Comparison of ENCODE assay signal across 28 cellular contexts in the genomic region with DNA sequence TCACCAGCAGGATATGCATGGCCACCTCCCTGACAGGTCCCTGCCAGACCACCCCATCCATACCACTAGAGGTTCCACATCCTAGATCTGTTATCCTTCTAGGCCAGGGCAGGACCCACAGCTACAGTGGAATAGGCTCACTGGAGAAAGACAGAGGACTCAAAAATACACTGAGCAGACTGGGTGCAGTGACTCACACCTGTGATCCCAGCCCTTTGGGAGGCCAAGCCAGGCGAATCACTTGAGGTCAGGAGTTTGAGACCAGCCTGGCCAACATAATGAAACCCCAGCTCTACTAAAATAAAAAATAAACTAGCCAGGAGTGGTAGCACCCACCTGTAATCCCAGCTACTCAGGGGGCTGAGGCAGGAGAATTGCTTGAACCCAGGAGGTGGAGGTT. TPM values are rescaled to one million over a fixed set of nuclear protein-coding genes. Genes with fewer than 3 reads are reported as not detected.
A peak's percentile ranks its signal among the peaks of the same experiment; 100 is the strongest.
DNase-seq lines count a peak whose midpoint lies in the region; ATAC-seq and TF ChIP-seq lines count a peak whose summit lies in the region.
"Had no signal": no experiment of that assay in that cellular context is flagged by ENCODE, and none has a peak within 500 bp of the region (broad histone marks: within the 10 kb centered on the region; RNA-seq: fewer than 3 reads in every experiment).

No MANE protein-coding gene starts in this region.

- H3K27me3 ChIP-seq in AG04450 (ENCODE audit: control insufficient read depth, insufficient read depth, low read length) (no peaks in the 10 kb centered on the region), psoas muscle (ENCODE audit: insufficient read depth in 3 of 3, low read length in 2 of 3) (no peaks in the 10 kb centered on the region)

- WGBS in psoas muscle, 3 donors = 65 to 100% (median 83%) methylated on average over 1 of the region's 1 CpG

- H3K9me3 ChIP-seq in AG04450 (ENCODE audit: control insufficient read depth, insufficient read depth, low read length) (no peaks in the 10 kb centered on the region), psoas muscle (no peaks in the 10 kb centered on the region)
- H3K9me3 ChIP-seq: lower lobe of right lung, mucosa of descending colon had no signal

- H3K36me3 ChIP-seq in psoas muscle (ENCODE audit: insufficient read depth in 1 of 2, low read depth in 1 of 2) = peaks cover 6 to 27% of the 10 kb centered on the region in 2 donors

- intact Hi-C loops in psoas muscle (cut with DNase I) = no loop called here

- TF ChIP-seq CTCF in AG04450 (IDR thresholded peaks at IDR 0.05; ENCODE audit: low read depth, low read length) = no peak
- no peak for TF ChIP-seq CTCF in epithelial cell of esophagus (IDR thresholded peaks at IDR 0.05; ENCODE audit: insufficient read depth, low read depth, low read length, missing control alignments)
- no peak for TF ChIP-seq CTCF in psoas muscle (IDR thresholded peaks at IDR 0.05)

- H3K4me3 ChIP-seq in AG04450 (ENCODE audit: low read depth, low read length) (no peak overlapping the region), epithelial cell of esophagus (ENCODE audit: low read length) (no peak overlapping the region), psoas muscle (no peak overlapping the region)
- H3K4me3 ChIP-seq: K562, lower lobe of right lung, mucosa of descending colon had no signal

- POLR2A ChIA-PET in AG04450 (lab: Yijun Ruan, JAX) = no interaction called here

- DNase-seq in AG04450 (ENCODE audit: low read depth, low spot score) (no peak), HT1080 (ENCODE audit: low read depth) (peak; percentile 33), epithelial cell of esophagus (ENCODE audit: low read depth) (peak; percentile 12), psoas muscle (no peak), NCI-H2029 (lab: John Stamatoyannopoulos, UW) (no peak), DMS114 treated with DMSO at 0.1 percent for 48 hours (lab: John Stamatoyannopoulos, UW; ENCODE audit: unreplicated experiment) (no peak), hippocampal formation (lab: John Stamatoyannopoulos, UW) (no peak), KBM-7 (no peak)
- DNase-seq: ACHN; activated CD4-positive, alpha-beta memory T cell treated with anti-CD3 and anti-CD28 coated beads, Interleukin-2, amount 10 ng/mL, durations not matched to agents 7 days and 5 days; activated CD4-positive, alpha-beta T cell treated with anti-CD3 and anti-CD28 coated beads for 1 hour; activated CD8-positive, alpha-beta memory T cell treated with anti-CD3 and anti-CD28 coated beads, Interleukin-2, amount 50 U/mL, for 48 hours; central memory CD4-positive, alpha-beta T cell; DMS153; GDM1; H7; head of caudate nucleus; lower lobe of right lung; mucosa of descending colon; NCI-H1417; NCI-H2081 treated with DMSO at 0.1 percent for 48 hours; NCI-H774; RPMI8226; stimulated activated CD4-positive, alpha-beta T cell treated with anti-CD3 and anti-CD28 coated beads, Interleukin-4, amount 100 ng/mL, for 4 hours; stimulated activated naive B cell treated with anti-CD40 and anti-IgM and Interleukin-4, amounts not matched to agents 10 μg/mL and 1 μg/mL and 100 μg/mL, for 72 hours had no signal

- peaks cover 51% of the 10 kb centered on the region for H3K4me1 ChIP-seq in psoas muscle

- ATAC-seq in psoas muscle = peak in 2 of 4 donors; percentile 20 to 28
- ATAC-seq: activated T-helper 17 cell treated with anti-CD3 and anti-CD28 coated beads, Interleukin-2, amount 50 U/mL, for 72 hours; K562; mucosa of descending colon; sciatic nerve; stimulated activated naive B cell treated with anti-CD40 and anti-IgM and Interleukin-4, amounts not matched to agents 10 μg/mL and 1 μg/mL and 100 μg/mL, for 72 hours had no signal

- H3K27ac ChIP-seq in AG04450 (ENCODE audit: low read depth, low read length) (peak overlapping the region; percentile 39), psoas muscle (peak overlapping the region; percentile 30)
- H3K27ac ChIP-seq: lower lobe of right lung had no signal

- in situ Hi-C loops in KBM-7 (cut with MboI; ENCODE audit: low pct_unique_long_range_greater_than_20kb, low sequenced_read_pairs) = no loop called here

- CTCF ChIA-PET in AG04450 (lab: Charles Lee) = interaction anchor here (1.8 kb wide), 1 partner anchor 67 kb away, joined by 7 read pairs; no protein-coding TSS in a partner anchor

RNA-seq across cellular contexts. Expression of a gene that starts 56.5 kb away (rescaled TPM):
- polyA plus RNA-seq in AG04450 (2011; rRNA removed) = 12.8 and 14.5 TPM in 2 replicates
- 14.4 and 14.7 TPM in 2 replicates for polyA minus RNA-seq in AG04450 (2011; rRNA and poly(A)+ RNA removed)
- 5.4 and 9.2 TPM in 2 replicates for total RNA-seq in HT1080 (2014; rRNA removed; shearing (Covaris generic))
- polyA plus RNA-seq in HT1080 (2015; cell fraction: cytosol; rRNA removed) = 14.4 and 14.5 TPM in 2 replicates
- 29.7 and 38.9 TPM in 2 replicates for polyA plus RNA-seq in HT1080 (2015; cell fraction: nucleus; rRNA removed)
- 10 to 100 TPM; 44.4 to 81.0 (median 56.8) TPM for total RNA-seq in psoas muscle
- polyA plus RNA-seq in psoas muscle = 10 to 100 TPM; 59.4 to 73.6 (median 70.7) TPM

RNA-seq across cellular contexts. Expression of a gene that starts 58.7 kb away (rescaled TPM):
- polyA plus RNA-seq in AG04450 (2011; rRNA removed) (17.4 and 19.3 TPM in 2 replicates), psoas muscle (10 to 100 TPM; 37.1 to 53.9 (median 45.7) TPM)
- polyA minus RNA-seq in AG04450 (2011; rRNA and poly(A)+ RNA removed) = 81.7 and 106 TPM in 2 replicates
- 17.2 and 18.6 TPM in 2 replicates for total RNA-seq in HT1080 (2014; rRNA removed; shearing (Covaris generic))
- 23.9 and 24.6 TPM in 2 replicates for polyA plus RNA-seq in HT1080 (2015; cell fraction: cytosol; rRNA removed)
- 51.9 and 52.5 TPM in 2 replicates for polyA plus RNA-seq in HT1080 (2015; cell fraction: nucleus; rRNA removed)
- total RNA-seq in psoas muscle = 100 to 1,000 TPM in 1 of 4 donors, 10 to 100 TPM in 3; 34.4 to 101 (median 72.1) TPM

Comparison
In these comparisons a context has a peak if more than half of its experiments do, and no peak if none do; other contexts are left out.
1. DNase-seq: peak in HT1080 (single experiment) and epithelial cell of esophagus (single experiment); none in AG04450 (single experiment), psoas muscle (0 of 2), NCI-H2029 (single experiment), DMS114 treated with DMSO at 0.1 percent for 48 hours (single experiment), hippocampal formation (0 of 2) and KBM-7 (single experiment).